ENCODE assay signal across 18 cellular contexts in the genomic region with DNA sequence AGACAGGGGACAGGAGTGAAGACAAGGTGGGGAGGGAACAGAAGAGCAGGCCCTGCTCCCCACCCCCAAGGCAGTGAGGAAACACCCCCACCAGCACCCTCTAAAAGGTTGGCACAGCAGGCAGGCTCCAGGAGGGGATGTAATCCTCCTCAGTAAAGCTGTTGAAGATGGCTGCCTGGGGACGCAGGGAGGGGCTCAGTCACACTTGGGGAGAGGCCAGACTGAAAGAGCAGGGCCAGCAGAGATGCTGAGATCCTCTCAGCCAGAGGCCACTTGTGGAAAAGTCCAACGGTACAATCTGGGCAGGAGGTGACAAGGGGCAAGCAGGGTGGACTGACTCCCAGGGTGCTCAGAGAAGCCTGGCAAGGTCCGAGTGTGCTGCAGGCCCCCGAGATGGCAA.
DNase-seq lines count a peak whose midpoint lies in the region; ATAC-seq and TF ChIP-seq lines count a peak whose summit lies in the region.
"Had no signal": no experiment of that assay in that cellular context is flagged by ENCODE, and none has a peak within 500 bp of the region (broad histone marks: within the 10 kb centered on the region; RNA-seq: fewer than 3 reads in every experiment).

No MANE protein-coding gene starts in this region.

- no peaks in the 10 kb centered on the region for H3K79me2 ChIP-seq in DOHH2 (ENCODE audit: control insufficient read depth, low read length)
- H3K79me2 ChIP-seq in mesendoderm (ENCODE audit: control insufficient read depth, insufficient read depth, low read length) = no peaks in the 10 kb centered on the region

- no peaks in the 10 kb centered on the region for H3K36me3 ChIP-seq in DOHH2 (ENCODE audit: control insufficient read depth, low read length)
- H3K36me3 ChIP-seq in mesendoderm (ENCODE audit: control insufficient read depth, insufficient read depth, low read length) = no peaks in the 10 kb centered on the region
- no peaks in the 10 kb centered on the region for H3K36me3 ChIP-seq in mucosa of descending colon (ENCODE audit: low read depth)
- H3K36me3 ChIP-seq in suprapubic skin = no peaks in the 10 kb centered on the region
- H3K36me3 ChIP-seq: adrenal gland, gastrocnemius medialis had no signal

- H2AK5ac ChIP-seq in mesendoderm (ENCODE audit: low read length) = no peak overlapping the region

- no peaks in the 10 kb centered on the region for H4K20me1 ChIP-seq in DOHH2 (ENCODE audit: control insufficient read depth, insufficient read depth, low read depth, low read length)

- H3K9ac ChIP-seq in mesendoderm (ENCODE audit: low read length) = no peak overlapping the region

- 0 out of 2 replicates have a peak, but pooled peaks cover 8% of the 10 kb centered on the region for H3F3A ChIP-seq in DOHH2 (ENCODE audit: control insufficient read depth, insufficient read depth)

- ATAC-seq in T-helper 17 cell (no peak), mucosa of descending colon (no peak)
- ATAC-seq: activated CD4-positive, CD25-positive, alpha-beta regulatory T cell treated with anti-CD3 and anti-CD28 coated beads, Interleukin-2, amount 50 U/mL, for 24 hours; gastrocnemius medialis; left ventricle myocardium superior had no signal

- intact Hi-C loops in CD14-positive monocyte (cut with micrococcal nuclease) (loop anchor here in 1 of 2 donors (5.0 kb wide), 1 partner anchor 45 kb away; no protein-coding TSS in a partner anchor), mucosa of descending colon (cut with DNase I, micrococcal nuclease) (no loop called here)

- peaks cover 6 to 14% (median 11%) of the 10 kb centered on the region in 7 donors for H3K9me3 Mint-ChIP-seq in CD14-positive monocyte
- H3K9me3 Mint-ChIP-seq in activated CD4-positive, alpha-beta memory T cell treated with anti-CD3 and anti-CD28 coated beads, Interleukin-2, amount 10 ng/mL, durations not matched to agents 7 days and 5 days = peaks cover 21% of the 10 kb centered on the region

- peak overlapping the region; percentile 52 for H3K4me2 ChIP-seq in DOHH2 (ENCODE audit: low read length)
- no peak overlapping the region for H3K4me2 ChIP-seq in mesendoderm (ENCODE audit: low read length)

- H3K9me3 ChIP-seq in DOHH2 (ENCODE audit: control insufficient read depth, insufficient read depth, low read length) (peaks cover 9% of the 10 kb centered on the region), T-helper 17 cell (ENCODE audit: control insufficient read depth, low read length, poor library complexity, severe bottlenecking) (no peaks in the 10 kb centered on the region), mucosa of descending colon (peaks cover 6% of the 10 kb centered on the region), suprapubic skin (no peaks in the 10 kb centered on the region)
- H3K9me3 ChIP-seq: adrenal gland, gastrocnemius medialis had no signal

- TF ChIP-seq CTCF in CD14-positive monocyte (IDR thresholded peaks at IDR 0.05) (no peak), DOHH2 (IDR thresholded peaks at IDR 0.05; ENCODE audit: low read depth, low read length, poor library complexity, severe bottlenecking) (no peak), mucosa of descending colon (IDR thresholded peaks at IDR 0.05) (no peak), suprapubic skin (IDR thresholded peaks at IDR 0.05) (no peak)

- CTCF ChIA-PET in activated CD4-positive, alpha-beta memory T cell treated with anti-CD3 and anti-CD28 coated beads, Interleukin-2, amount 10 ng/mL, durations not matched to agents 7 days and 5 days (lab: Charles Lee) = no interaction called here

- no peak overlapping the region for H2BK120ac ChIP-seq in mesendoderm (ENCODE audit: low read depth, low read length)

- no peaks in the 10 kb centered on the region for H3K79me1 ChIP-seq in mesendoderm (ENCODE audit: low read length)

- no peak overlapping the region for H4K5ac ChIP-seq in mesendoderm (ENCODE audit: low read length)

- H3K4ac ChIP-seq in mesendoderm (ENCODE audit: low read depth, low read length) = no peak overlapping the region

- no peak overlapping the region for H3K23ac ChIP-seq in mesendoderm (ENCODE audit: low read length)

- no peak for TF ChIP-seq POLR2A in suprapubic skin (IDR thresholded peaks at IDR 0.05)

- H3K4me3 Mint-ChIP-seq in CD14-positive monocyte (no peak overlapping the region), T-helper 17 cell (no peak overlapping the region)
- no peak overlapping the region for H3K4me3 Mint-ChIP-seq in activated CD4-positive, alpha-beta memory T cell treated with anti-CD3 and anti-CD28 coated beads, Interleukin-2, amount 10 ng/mL, durations not matched to agents 7 days and 5 days

- H3K27ac ChIP-seq in DOHH2 (ENCODE audit: low read depth, low read length) (peak overlapping the region; percentile 51), mesendoderm (ENCODE audit: low read depth, low read length) (no peak overlapping the region), suprapubic skin (no peak overlapping the region)
- H3K27ac ChIP-seq: epithelial cell of prostate, gastrocnemius medialis had no signal

- no peaks in the 10 kb centered on the region for H3K9me2 ChIP-seq in DOHH2 (replicated peaks; ENCODE audit: control insufficient read depth, low read length)

- POLR2A ChIA-PET in activated CD4-positive, alpha-beta memory T cell treated with anti-CD3 and anti-CD28 coated beads, Interleukin-2, amount 10 ng/mL, durations not matched to agents 7 days and 5 days (lab: Charles Lee) = no interaction called here

- no peak overlapping the region for H3K18ac ChIP-seq in mesendoderm (ENCODE audit: low read length)

- H3K27me3 Mint-ChIP-seq in CD14-positive monocyte (ENCODE audit: low read depth in 3 of 3) = peaks cover 0 to 1% (median 0%) of the 10 kb centered on the region in 3 donors
- no peaks in the 10 kb centered on the region for H3K27me3 Mint-ChIP-seq in T-helper 17 cell
- H3K27me3 Mint-ChIP-seq in activated CD4-positive, alpha-beta memory T cell treated with anti-CD3 and anti-CD28 coated beads, Interleukin-2, amount 10 ng/mL, durations not matched to agents 7 days and 5 days = peaks cover 3% of the 10 kb centered on the region

- H3K36me3 Mint-ChIP-seq in CD14-positive monocyte = peaks cover 9% of the 10 kb centered on the region in 2 donors
- peaks cover 3% of the 10 kb centered on the region for H3K36me3 Mint-ChIP-seq in T-helper 17 cell (ENCODE audit: low read depth)
- H3K36me3 Mint-ChIP-seq in activated CD4-positive, alpha-beta memory T cell treated with anti-CD3 and anti-CD28 coated beads, Interleukin-2, amount 10 ng/mL, durations not matched to agents 7 days and 5 days (ENCODE audit: low read depth) = peaks cover 23% of the 10 kb centered on the region

- peaks cover 66% of the 10 kb centered on the region for H3K4me1 ChIP-seq in DOHH2 (ENCODE audit: control insufficient read depth, low read length)
- peaks cover 4% of the 10 kb centered on the region for H3K4me1 ChIP-seq in mesendoderm (ENCODE audit: control insufficient read depth, low read depth, low read length)
- peaks cover 24% of the 10 kb centered on the region for H3K4me1 ChIP-seq in mucosa of descending colon (ENCODE audit: low read depth)
- peaks cover 46% of the 10 kb centered on the region for H3K4me1 ChIP-seq in suprapubic skin

- H3K4me1 Mint-ChIP-seq in CD14-positive monocyte = peaks cover 61% of the 10 kb centered on the region
- peaks cover 27% of the 10 kb centered on the region for H3K4me1 Mint-ChIP-seq in T-helper 17 cell
- H3K4me1 Mint-ChIP-seq in activated CD4-positive, alpha-beta memory T cell treated with anti-CD3 and anti-CD28 coated beads, Interleukin-2, amount 10 ng/mL, durations not matched to agents 7 days and 5 days = peaks cover 46% of the 10 kb centered on the region

- no CpG with 5 or more reads among the region's 4 CpGs for WGBS in mesendoderm (ENCODE audit: extremely low coverage, insufficient coverage, low lambda C conversion rate)
- 35% methylated on average over 4 of the region's 4 CpGs for WGBS in suprapubic skin

- H3K27ac Mint-ChIP-seq in CD14-positive monocyte (peak overlapping the region in 6 of 7 donors; percentile 5 to 87 (median 48)), T-helper 17 cell (peak overlapping the region; percentile 35)
- H3K27ac Mint-ChIP-seq in activated CD4-positive, alpha-beta memory T cell treated with anti-CD3 and anti-CD28 coated beads, Interleukin-2, amount 10 ng/mL, durations not matched to agents 7 days and 5 days = no peak overlapping the region

- H3K4me3 ChIP-seq in DOHH2 (ENCODE audit: low read length) (peak overlapping the region; percentile 29), mesendoderm (ENCODE audit: low read length) (no peak overlapping the region), mucosa of descending colon (no peak overlapping the region), suprapubic skin (no peak overlapping the region)
- H3K4me3 ChIP-seq: adrenal gland, gastrocnemius medialis had no signal

- no peak overlapping the region for H4K8ac ChIP-seq in mesendoderm (ENCODE audit: low read depth, low read length)

- H3K27me3 ChIP-seq in DOHH2 (ENCODE audit: control insufficient read depth, low read length) (no peaks in the 10 kb centered on the region), mesendoderm (ENCODE audit: insufficient read depth, low read length, poor library complexity) (no peaks in the 10 kb centered on the region), suprapubic skin (no peaks in the 10 kb centered on the region)
- H3K27me3 ChIP-seq: adrenal gland, gastrocnemius medialis had no signal

- H2BK5ac ChIP-seq in mesendoderm (ENCODE audit: low read length) = no peak overlapping the region

- no peak overlapping the region for H2BK15ac ChIP-seq in mesendoderm (replicated peaks; ENCODE audit: low read depth)

- TF ChIP-seq EP300 in suprapubic skin (IDR thresholded peaks at IDR 0.05) = no peak

- DNase-seq in CD14-positive monocyte (ENCODE audit: low spot score) = no peak
- DNase-seq in T-helper 17 cell = no peak
- DNase-seq in mesendoderm = no peak
- no peak for DNase-seq in mucosa of descending colon
- DNase-seq in suprapubic skin (ENCODE audit: low spot score in 2 of 2) = no peak
- no peak for DNase-seq in activated CD4-positive, alpha-beta memory T cell treated with anti-CD3 and anti-CD28 coated beads, Interleukin-2, amount 10 ng/mL, durations not matched to agents 7 days and 5 days
- DNase-seq: adrenal gland, AML-193, dermis blood vessel endothelial cell, DMS153, gastrocnemius medialis, left ventricle myocardium superior, NCI-H1694, NCI-H2227 treated with DMSO at 0.1 percent for 48 hours, SHP77 treated with DMSO at 0.1 percent for 48 hours had no signal

- peak overlapping the region; percentile 19 for H3K56ac ChIP-seq in mesendoderm (ENCODE audit: low read length)
